Comparison of ENCODE assay signal across 25 cellular contexts in genomic region chr3:143658116-143658515, GRCh38.
DNase-seq lines count a peak whose midpoint lies in the region; ATAC-seq, FAIRE-seq and TF ChIP-seq lines count a peak whose summit lies in the region.
"Had no signal": no experiment of that assay in that cellular context is flagged by ENCODE, and none has a peak within 500 bp of the region (broad histone marks: within the 10 kb centered on the region; RNA-seq: fewer than 3 reads in every experiment).

No MANE protein-coding gene starts in this region.

- H3K27me3 ChIP-seq in small intestine (ENCODE audit: control insufficient read depth in 2 of 2, insufficient read depth in 2 of 2, low read length in 2 of 2) = no peaks in the 10 kb centered on the region
- H3K27me3 ChIP-seq: BE2C, BLaER1 had no signal

- H3K27ac ChIP-seq in SK-N-MC (peak overlapping the region; percentile 62), small intestine (ENCODE audit: low read depth in 1 of 2, low read length in 1 of 2) (no peak overlapping the region)
- H3K27ac ChIP-seq: BLaER1 had no signal

- peaks cover 1% of the 10 kb centered on the region for H3K27me3 Mint-ChIP-seq in osteocyte (ENCODE audit: unreplicated experiment)
- H3K27me3 Mint-ChIP-seq: CD4-positive, alpha-beta memory T cell; CD4-positive, CD25-positive, alpha-beta regulatory T cell; CD8-positive, alpha-beta memory T cell had no signal

- H3K9ac ChIP-seq in SK-N-MC (ENCODE audit: insufficient read length) = no peak overlapping the region
- H3K9ac ChIP-seq: BLaER1 had no signal

- peaks cover 7% of the 10 kb centered on the region; the same call in 1 of the 2 replicates for H3K9me3 ChIP-seq in SK-N-MC (ENCODE audit: low read depth, low read length)
- no peaks in the 10 kb centered on the region for H3K9me3 ChIP-seq in small intestine (ENCODE audit: control insufficient read depth, low read depth)
- H3K9me3 ChIP-seq: BE2C had no signal

- H3K9me3 Mint-ChIP-seq in osteocyte (ENCODE audit: unreplicated experiment) = no peaks in the 10 kb centered on the region
- H3K9me3 Mint-ChIP-seq: CD8-positive, alpha-beta memory T cell had no signal

- FAIRE-seq in small intestine (lab: Jason Lieb, UNC) = no peak
- FAIRE-seq: GM12878, GM12892, GM18507 had no signal

- ATAC-seq in HG03139 (IDR thresholded peaks at IDR 0.05; ENCODE audit: unreplicated experiment) = no peak
- ATAC-seq: GM12878 had no signal

- peak overlapping the region; percentile 60 for H3K27ac Mint-ChIP-seq in osteocyte (ENCODE audit: unreplicated experiment)
- H3K27ac Mint-ChIP-seq: CD14-positive monocyte; CD4-positive, alpha-beta memory T cell; CD4-positive, CD25-positive, alpha-beta regulatory T cell; CD8-positive, alpha-beta memory T cell had no signal

- H3K36me3 ChIP-seq in SK-N-MC (ENCODE audit: insufficient read depth, low read length) (no peaks in the 10 kb centered on the region), small intestine (ENCODE audit: control insufficient read depth in 2 of 2, insufficient read depth in 2 of 2, low read length in 2 of 2) (no peaks in the 10 kb centered on the region)
- H3K36me3 ChIP-seq: BE2C, BLaER1 had no signal

- no peaks in the 10 kb centered on the region for H3K4me1 ChIP-seq in small intestine (ENCODE audit: control insufficient read depth in 2 of 2, insufficient read depth in 1 of 2, low read depth in 1 of 2, low read length in 1 of 2)
- H3K4me1 ChIP-seq: BLaER1 had no signal

- 80 to 97% (median 85%) methylated on average over 1 of the region's 1 CpG for WGBS in small intestine, 3 donors

- TF ChIP-seq CTCF in osteocyte (IDR thresholded peaks at IDR 0.05) = no peak

- peaks cover 4% of the 10 kb centered on the region for H3K36me3 Mint-ChIP-seq in osteocyte (ENCODE audit: unreplicated experiment)

- H3K4me3 Mint-ChIP-seq in osteocyte (ENCODE audit: unreplicated experiment) = no peak overlapping the region
- H3K4me3 Mint-ChIP-seq: CD14-positive monocyte; CD4-positive, alpha-beta memory T cell; CD4-positive, CD25-positive, alpha-beta regulatory T cell; CD8-positive, alpha-beta memory T cell had no signal

- DNase-seq in SK-N-MC (ENCODE audit: low read depth, low spot score) (peak; percentile 95), osteocyte (ENCODE audit: extremely low spot score, unreplicated experiment) (no peak), NCI-H1694 (lab: John Stamatoyannopoulos, UW) (no peak), small intestine (no peak)
- DNase-seq: 8988T; ACHN; BE2C; C1 segment of cervical spinal cord; CD4-positive, alpha-beta memory T cell; CD4-positive, CD25-positive, alpha-beta regulatory T cell; CD8-positive, alpha-beta memory T cell; COR-L47; DMS 273 treated with DMSO at 0.1 percent for 48 hours; DMS153; DMS53; DMS79; DND-41; EL; GDM1 had no signal

- H3K4me1 Mint-ChIP-seq in osteocyte (ENCODE audit: unreplicated experiment) = peaks cover 28% of the 10 kb centered on the region
- H3K4me1 Mint-ChIP-seq: CD14-positive monocyte; CD4-positive, alpha-beta memory T cell; CD8-positive, alpha-beta memory T cell had no signal

- H3K4me3 ChIP-seq in SK-N-MC (peak overlapping the region; percentile 35), small intestine (ENCODE audit: low read depth in 1 of 2, low read length in 2 of 2) (no peak overlapping the region)
- H3K4me3 ChIP-seq: BLaER1, GM12878 had no signal
